In the genomic region with DNA sequence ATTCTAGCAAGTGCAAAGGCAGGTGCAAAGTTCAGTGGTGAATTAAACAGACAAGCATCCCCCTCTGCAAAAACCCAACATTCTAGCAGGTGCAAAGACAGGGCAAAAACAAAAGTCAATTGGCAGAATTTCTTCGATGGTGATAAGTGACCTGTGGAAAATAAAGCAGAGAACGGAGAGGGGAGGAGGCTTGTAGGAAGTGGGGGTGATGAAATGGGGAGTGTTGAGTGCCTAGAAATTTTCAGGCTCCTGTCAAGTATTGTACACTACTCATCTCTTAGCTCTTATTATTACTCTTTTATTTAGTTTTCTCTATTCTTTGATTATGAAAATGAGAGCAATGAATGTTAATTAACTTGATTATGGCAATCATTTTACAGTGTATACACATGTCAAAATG, we compare ENCODE assay signal across 17 cellular contexts. TPM values are rescaled to one million over a fixed set of nuclear protein-coding genes. Genes with fewer than 3 reads are reported as not detected.
"Had no signal": no experiment of that assay in that cellular context is flagged by ENCODE, and none has a peak within 500 bp of the region (broad histone marks: within the 10 kb centered on the region; RNA-seq: fewer than 3 reads in every experiment).

No MANE protein-coding gene starts in this region.

- H3K27me3 Mint-ChIP-seq: activated CD4-positive, alpha-beta memory T cell treated with anti-CD3 and anti-CD28 coated beads, Interleukin-2, amount 10 ng/mL, durations not matched to agents 7 days and 5 days; activated T-cell treated with anti-CD3 and anti-CD28 coated beads, Interleukin-2, amount 50 U/mL, for 24 hours; stimulated activated memory B cell treated with anti-CD40 and anti-IgM and Interleukin-4, amounts not matched to agents 10 μg/mL and 1 μg/mL and 100 μg/mL, for 72 hours; T-helper 17 cell had no signal

- H3K4me1 Mint-ChIP-seq: activated CD4-positive, alpha-beta memory T cell treated with anti-CD3 and anti-CD28 coated beads, Interleukin-2, amount 10 ng/mL, durations not matched to agents 7 days and 5 days; stimulated activated memory B cell treated with anti-CD40 and anti-IgM and Interleukin-4, amounts not matched to agents 10 μg/mL and 1 μg/mL and 100 μg/mL, for 72 hours; T-helper 17 cell had no signal

- H3K27me3 ChIP-seq: adrenal gland, cardiac muscle cell, thyroid gland had no signal

- H3K36me3 ChIP-seq: adrenal gland, cardiac muscle cell, prostate gland, thyroid gland had no signal

- H3K4me3 Mint-ChIP-seq: activated CD4-positive, alpha-beta memory T cell treated with anti-CD3 and anti-CD28 coated beads, Interleukin-2, amount 10 ng/mL, durations not matched to agents 7 days and 5 days; activated T-cell treated with anti-CD3 and anti-CD28 coated beads, Interleukin-2, amount 50 U/mL, for 24 hours; stimulated activated memory B cell treated with anti-CD40 and anti-IgM and Interleukin-4, amounts not matched to agents 10 μg/mL and 1 μg/mL and 100 μg/mL, for 72 hours; T-helper 17 cell; WTC11 had no signal

- ATAC-seq: sciatic nerve; stimulated activated memory B cell treated with anti-CD40 and anti-IgM and Interleukin-4, amounts not matched to agents 10 μg/mL and 1 μg/mL and 100 μg/mL, for 72 hours; T-helper 17 cell; WTC11 had no signal

- H3K9me3 Mint-ChIP-seq: activated CD4-positive, alpha-beta memory T cell treated with anti-CD3 and anti-CD28 coated beads, Interleukin-2, amount 10 ng/mL, durations not matched to agents 7 days and 5 days; activated T-cell treated with anti-CD3 and anti-CD28 coated beads, Interleukin-2, amount 50 U/mL, for 24 hours; stimulated activated memory B cell treated with anti-CD40 and anti-IgM and Interleukin-4, amounts not matched to agents 10 μg/mL and 1 μg/mL and 100 μg/mL, for 72 hours; WTC11 had no signal

- H3K4me1 ChIP-seq: prostate gland, thyroid gland had no signal

- H3K4me3 ChIP-seq: adrenal gland, cardiac muscle cell, lung, prostate gland, thyroid gland had no signal

- H3K27ac ChIP-seq: adrenal gland, cardiac muscle cell, prostate gland, thyroid gland had no signal

- DNase-seq: activated CD4-positive, alpha-beta memory T cell treated with anti-CD3 and anti-CD28 coated beads, Interleukin-2, amount 10 ng/mL, durations not matched to agents 7 days and 5 days; activated CD4-positive, alpha-beta T cell treated with anti-CD3 and anti-CD28 coated beads for 4 hours; activated effector memory CD4-positive, alpha-beta T cell treated with Interleukin-2 at 50 U/mL for 16 hours; activated naive CD4-positive, alpha-beta T cell treated with anti-CD3 and anti-CD28 coated beads, Interleukin-2, amount 50 U/mL, for 16 hours; activated T-cell treated with anti-CD3 and anti-CD28 coated beads, Interleukin-2, amount 50 U/mL, for 24 hours; adrenal gland; midbrain; stimulated activated CD4-positive, alpha-beta T cell treated with anti-CD3 and anti-CD28 coated beads, Interleukin-2, amount 100 ng/mL, for 48 hours; T-helper 17 cell; thyroid gland had no signal

- H3K27ac Mint-ChIP-seq: activated CD4-positive, alpha-beta memory T cell treated with anti-CD3 and anti-CD28 coated beads, Interleukin-2, amount 10 ng/mL, durations not matched to agents 7 days and 5 days; activated T-cell treated with anti-CD3 and anti-CD28 coated beads, Interleukin-2, amount 50 U/mL, for 24 hours; stimulated activated memory B cell treated with anti-CD40 and anti-IgM and Interleukin-4, amounts not matched to agents 10 μg/mL and 1 μg/mL and 100 μg/mL, for 72 hours; T-helper 17 cell; WTC11 had no signal

- H3K36me3 Mint-ChIP-seq: stimulated activated memory B cell treated with anti-CD40 and anti-IgM and Interleukin-4, amounts not matched to agents 10 μg/mL and 1 μg/mL and 100 μg/mL, for 72 hours; WTC11 had no signal

- H3K9me3 ChIP-seq: prostate gland, thyroid gland had no signal

RNA-seq across cellular contexts. Expression of gene CD36, which starts 2.4 kb away (rescaled TPM):
- total RNA-seq: activated CD4-positive, alpha-beta memory T cell treated with anti-CD3 and anti-CD28 coated beads, Interleukin-2, amount 10 ng/mL, durations not matched to agents 7 days and 5 days; kidney epithelial cell had no signal
